ENCODE assay signal across 8 cellular contexts in genomic region chr11:36478700-36479329, GRCh38. TPM values are rescaled to one million over a fixed set of nuclear protein-coding genes. Genes with fewer than 3 reads are reported as not detected.
DNase-seq lines count a peak whose midpoint lies in the region; ATAC-seq and TF ChIP-seq lines count a peak whose summit lies in the region.

No MANE protein-coding gene starts in this region.

- H2AFZ ChIP-seq in smooth muscle cell (ENCODE audit: low read depth): no peak overlapping the region

- H3K4me3 Mint-ChIP-seq in activated T-helper 1 cell treated with anti-CD3 and anti-CD28 coated beads, Interleukin-12 subunit alpha, Interleukin-12 subunit beta, Interleukin-2, Interleukin-4 antibody, amounts not matched to agents 30 ng/mL and 10 ng/mL and 1 ng/mL, durations not matched to agents 14 hours and 24 hours and 36 hours: no peak overlapping the region

- H3K27ac Mint-ChIP-seq in activated T-helper 1 cell treated with anti-CD3 and anti-CD28 coated beads, Interleukin-12 subunit alpha, Interleukin-12 subunit beta, Interleukin-2, Interleukin-4 antibody, amounts not matched to agents 30 ng/mL and 10 ng/mL and 1 ng/mL, durations not matched to agents 14 hours and 24 hours and 36 hours: no peak overlapping the region

- H3K4me1 Mint-ChIP-seq in activated T-helper 1 cell treated with anti-CD3 and anti-CD28 coated beads, Interleukin-12 subunit alpha, Interleukin-12 subunit beta, Interleukin-2, Interleukin-4 antibody, amounts not matched to agents 30 ng/mL and 10 ng/mL and 1 ng/mL, durations not matched to agents 14 hours and 24 hours and 36 hours (ENCODE audit: low read depth): peaks cover 11% of the 10 kb centered on the region

- intact Hi-C loops in activated T-helper 1 cell treated with anti-CD3 and anti-CD28 coated beads, Interleukin-12 subunit alpha, Interleukin-12 subunit beta, Interleukin-2, Interleukin-4 antibody, amounts not matched to agents 30 ng/mL and 10 ng/mL and 1 ng/mL, durations not matched to agents 14 hours and 24 hours and 36 hours (cut with micrococcal nuclease): loop anchor here (1.0 to 2.0 kb wide), 5 partner anchors 14 to 187 kb away; no protein-coding TSS in a partner anchor
- intact Hi-C loops in left ventricle myocardium superior (cut with micrococcal nuclease): loop anchor here (5.0 to 10.0 kb wide), 3 partner anchors 172 to 864 kb away; partner anchors contain the start of gene FJX1

- H3F3A ChIP-seq in smooth muscle cell (ENCODE audit: low read depth): no peaks in the 10 kb centered on the region

- no peak overlapping the region for H3K9ac ChIP-seq in smooth muscle cell (ENCODE audit: low read depth)

- no peak overlapping the region for H3K4me3 ChIP-seq in BE2C (ENCODE audit: low read depth, low read length)
- no peak overlapping the region for H3K4me3 ChIP-seq in smooth muscle cell

- H3K36me3 Mint-ChIP-seq in activated T-helper 1 cell treated with anti-CD3 and anti-CD28 coated beads, Interleukin-12 subunit alpha, Interleukin-12 subunit beta, Interleukin-2, Interleukin-4 antibody, amounts not matched to agents 30 ng/mL and 10 ng/mL and 1 ng/mL, durations not matched to agents 14 hours and 24 hours and 36 hours (ENCODE audit: low read depth): peaks cover 19% of the 10 kb centered on the region

- H3K4me1 ChIP-seq in BE2C (no peaks in the 10 kb centered on the region), smooth muscle cell (ENCODE audit: low read depth) (no peaks in the 10 kb centered on the region)

- 36% methylated on average over 2 of the region's 2 CpGs for WGBS in smooth muscle cell (ENCODE audit: low lambda C conversion rate)

- ATAC-seq in left ventricle myocardium superior (peak; percentile 74), HG02798 (IDR thresholded peaks at IDR 0.05; ENCODE audit: poor library complexity, unreplicated experiment) (no peak), HG02571 (IDR thresholded peaks at IDR 0.05; ENCODE audit: unreplicated experiment) (no peak)

- H3K9me3 ChIP-seq in BE2C (no peaks in the 10 kb centered on the region), smooth muscle cell (replicated peaks; ENCODE audit: low read depth) (no peaks in the 10 kb centered on the region)

- no peaks in the 10 kb centered on the region for H3K79me2 ChIP-seq in smooth muscle cell (ENCODE audit: low read depth)

- no peaks in the 10 kb centered on the region for H3K9me3 Mint-ChIP-seq in activated T-helper 1 cell treated with anti-CD3 and anti-CD28 coated beads, Interleukin-12 subunit alpha, Interleukin-12 subunit beta, Interleukin-2, Interleukin-4 antibody, amounts not matched to agents 30 ng/mL and 10 ng/mL and 1 ng/mL, durations not matched to agents 14 hours and 24 hours and 36 hours

- in situ Hi-C loops in GM13977 (cut with MboI; ENCODE audit: low pct_unique_long_range_greater_than_20kb, low sequenced_read_pairs, unreplicated experiment): loop anchor here (10.0 kb wide), 1 partner anchor 184 kb away; the partner anchor contains the start of gene PRR5L

- H3K4me2 ChIP-seq in smooth muscle cell: no peak overlapping the region

- DNase-seq in BE2C (peak; percentile 22), GM13977 (ENCODE audit: low spot score) (peak; percentile 29), NCI-H226 (peak; percentile 22), left ventricle myocardium superior (no peak), smooth muscle cell (lab: John Stamatoyannopoulos, UW; ENCODE audit: unreplicated experiment) (no peak)
- DNase-seq in activated T-helper 1 cell treated with anti-CD3 and anti-CD28 coated beads, Interleukin-12 subunit alpha, Interleukin-12 subunit beta, Interleukin-2, Interleukin-4 antibody, amounts not matched to agents 30 ng/mL and 10 ng/mL and 1 ng/mL, durations not matched to agents 14 hours and 24 hours and 36 hours (ENCODE audit: low spot score): peak; percentile 14

- H3K27me3 ChIP-seq in BE2C: no peaks in the 10 kb centered on the region
- H3K27me3 ChIP-seq in smooth muscle cell (ENCODE audit: low read depth): no peaks in the 10 kb centered on the region

- no peaks in the 10 kb centered on the region for H4K20me1 ChIP-seq in smooth muscle cell (ENCODE audit: low read depth)

- TF ChIP-seq CTCF in BE2C (IDR thresholded peaks at IDR 0.05; ENCODE audit: low read depth, low read length): peak; percentile 58
- peak; percentile 52 for TF ChIP-seq CTCF in GM13977 (IDR thresholded peaks at IDR 0.05; ENCODE audit: extremely low read depth, insufficient read depth, missing control alignments)
- peak; percentile 82 for TF ChIP-seq CTCF in smooth muscle cell (IDR thresholded peaks at IDR 0.05; ENCODE audit: borderline replicate concordance, insufficient read depth, poor library complexity, severe bottlenecking)

- H3K36me3 ChIP-seq in BE2C (no peaks in the 10 kb centered on the region), smooth muscle cell (ENCODE audit: low read depth) (no peaks in the 10 kb centered on the region)

- H3K27ac ChIP-seq in smooth muscle cell (ENCODE audit: low read depth): no peak overlapping the region

- H3K27me3 Mint-ChIP-seq in activated T-helper 1 cell treated with anti-CD3 and anti-CD28 coated beads, Interleukin-12 subunit alpha, Interleukin-12 subunit beta, Interleukin-2, Interleukin-4 antibody, amounts not matched to agents 30 ng/mL and 10 ng/mL and 1 ng/mL, durations not matched to agents 14 hours and 24 hours and 36 hours (ENCODE audit: insufficient read depth): no peaks in the 10 kb centered on the region

RNA-seq across cellular contexts. Expression of gene TRAF6, which starts 31.3 kb away (rescaled TPM):
- polyA plus RNA-seq in BE2C (2012; ENCODE audit: insufficient read depth, insufficient read length, low read depth): 4.9 TPM
- total RNA-seq in activated T-helper 1 cell treated with anti-CD3 and anti-CD28 coated beads, Interleukin-12 subunit alpha, Interleukin-12 subunit beta, Interleukin-2, Interleukin-4 antibody, amounts not matched to agents 30 ng/mL and 10 ng/mL and 1 ng/mL, durations not matched to agents 14 hours and 24 hours and 36 hours: 10.5 and 11.1 TPM in 2 replicates
- 11.6 TPM for total RNA-seq in left ventricle myocardium superior
- 18.9 and 19.7 TPM in 2 replicates for total RNA-seq in smooth muscle cell
- polyA plus RNA-seq in smooth muscle cell: 9.9 and 14.7 TPM in 2 replicates

Comparison
In these comparisons a context has a peak if more than half of its experiments do, and no peak if none do; other contexts are left out.
1. DNase-seq: peak in BE2C (single experiment), GM13977 (single experiment), NCI-H226 (single experiment) and activated T-helper 1 cell treated with anti-CD3 and anti-CD28 coated beads, Interleukin-12 subunit alpha, Interleukin-12 subunit beta, Interleukin-2, Interleukin-4 antibody, amounts not matched to agents 30 ng/mL and 10 ng/mL and 1 ng/mL, durations not matched to agents 14 hours and 24 hours and 36 hours (single experiment); none in left ventricle myocardium superior (single experiment) and smooth muscle cell (single experiment).
2. Peak in every context shown above with its lines, with median percentiles within 50 percentile points of each other: CTCF ChIP-seq.